ENCODE assay signal across 10 cellular contexts in genomic region chr1:224922404-224923164, GRCh38. TPM values are rescaled to one million over a fixed set of nuclear protein-coding genes. Genes with fewer than 3 reads are reported as not detected.
A peak's percentile ranks its signal among the peaks of the same experiment; 100 is the strongest.
DNase-seq lines count a peak whose midpoint lies in the region; ATAC-seq and TF ChIP-seq lines count a peak whose summit lies in the region.
"Had no signal": no experiment of that assay in that cellular context is flagged by ENCODE, and none has a peak within 500 bp of the region (broad histone marks: within the 10 kb centered on the region; RNA-seq: fewer than 3 reads in every experiment).

No MANE protein-coding gene starts in this region.

- peak; percentile 69 for ATAC-seq in GM21360 (IDR thresholded peaks at IDR 0.05; ENCODE audit: unreplicated experiment)
- ATAC-seq in foreskin keratinocyte: peak; percentile 91

- no peak for TF ChIP-seq POLR2A in prostate gland (IDR thresholded peaks at IDR 0.05)

- no peaks in the 10 kb centered on the region for H3K27me3 ChIP-seq in foreskin keratinocyte
- no peaks in the 10 kb centered on the region for H3K27me3 ChIP-seq in prostate gland (replicated peaks; ENCODE audit: insufficient read depth)

- no peak overlapping the region for H3K4me3 ChIP-seq in prostate gland

- H3K4me1 ChIP-seq in foreskin keratinocyte: no peaks in the 10 kb centered on the region
- H3K4me1 ChIP-seq in prostate gland (replicated peaks): no peaks in the 10 kb centered on the region

- TF ChIP-seq CTCF in foreskin keratinocyte (conservative IDR thresholded peaks at IDR 0.05): peak; percentile 87
- peak; percentile 39 to 81 (median 75) for TF ChIP-seq CTCF in prostate gland (IDR thresholded peaks at IDR 0.05)

- H3K9me3 ChIP-seq in prostate gland: no peaks in the 10 kb centered on the region

- DNase-seq in DMS53 (lab: John Stamatoyannopoulos, UW) (peak; percentile 76), NCI-H1092 (lab: John Stamatoyannopoulos, UW) (peak; percentile 4), SKM-1 treated with dmso at 0.1 percent for 144 hours (lab: John Stamatoyannopoulos, UW; ENCODE audit: unreplicated experiment) (peak; percentile 64), foreskin keratinocyte (peak; percentile 23 to 48), prostate gland (ENCODE audit: low spot score) (no peak)
- no peak for DNase-seq in effector CD4-positive, alpha-beta T cell
- no peak for DNase-seq in activated naive CD4-positive, alpha-beta T cell treated with anti-CD3 and anti-CD28 coated beads, Interleukin-2, amount 50 U/mL, for 16 hours
- DNase-seq: natural killer cell, T-cell had no signal

- H3K27ac ChIP-seq in foreskin keratinocyte (no peak overlapping the region), prostate gland (no peak overlapping the region)

- intact Hi-C loops in prostate gland (cut with DNase I): loop anchor here (5.0 kb wide), 2 partner anchors 275 to 410 kb away; no protein-coding TSS in a partner anchor

- no peaks in the 10 kb centered on the region for H3K36me3 ChIP-seq in prostate gland

- WGBS in prostate gland: 27% methylated on average over 5 of the region's 5 CpGs

RNA-seq across cellular contexts. Expression of gene DNAH14, which starts 6.9 kb away (rescaled TPM):
- total RNA-seq in foreskin keratinocyte: 13.9 and 15.2 TPM in 2 replicates
- polyA plus RNA-seq in foreskin keratinocyte: 10.3 and 10.7 TPM in 2 replicates
- 10 to 100 TPM; 16.5 to 26.8 TPM for total RNA-seq in prostate gland

Comparison
In these comparisons a context has a peak if more than half of its experiments do, and no peak if none do; other contexts are left out.
1. DNase-seq: peak in DMS53 (single experiment), NCI-H1092 (single experiment), SKM-1 treated with dmso at 0.1 percent for 144 hours (single experiment) and foreskin keratinocyte (2 of 2); none in prostate gland (single experiment), effector CD4-positive, alpha-beta T cell (single experiment) and activated naive CD4-positive, alpha-beta T cell treated with anti-CD3 and anti-CD28 coated beads, Interleukin-2, amount 50 U/mL, for 16 hours (single experiment).